15 cellular contexts compared by ENCODE assay signal in the genomic region with DNA sequence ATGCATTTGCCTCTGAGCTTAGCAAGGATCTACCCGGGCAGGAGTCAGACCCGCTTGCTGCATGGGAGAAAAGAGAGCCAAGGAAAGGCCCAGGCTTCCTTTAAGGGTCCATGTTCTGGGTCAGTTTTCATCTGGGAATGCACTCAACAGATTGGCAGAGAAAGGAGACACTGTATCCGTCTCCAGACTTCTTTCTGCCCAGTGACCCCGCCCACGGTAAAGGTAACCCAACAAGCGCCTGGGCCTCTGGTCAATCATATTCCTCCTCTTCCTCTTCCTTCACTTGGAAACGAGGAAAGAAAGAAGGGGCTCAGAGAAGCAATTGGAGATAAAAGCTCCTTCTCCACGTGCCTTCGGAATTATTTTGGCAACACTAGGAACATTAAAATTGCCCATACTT.
"Had no signal": no experiment of that assay in that cellular context is flagged by ENCODE, and none has a peak within 500 bp of the region (broad histone marks: within the 10 kb centered on the region; RNA-seq: fewer than 3 reads in every experiment).

No MANE protein-coding gene starts in this region.

- DNase-seq: activated CD4-positive, alpha-beta memory T cell treated with anti-CD3 and anti-CD28 coated beads for 36 hours; activated gamma-delta T cell treated with Interleukin-2 at 50 U/mL for 16 hours; activated naive CD8-positive, alpha-beta T cell treated with anti-CD3 and anti-CD28 coated beads for 36 hours; activated T-cell treated with anti-CD3 and anti-CD28 coated beads, Interleukin-2, amount 50 U/mL, for 48 hours; anterior cingulate cortex; erythroblast; hippocampal formation; mammary epithelial cell; thyroid gland; uterus had no signal

- H3K27me3 Mint-ChIP-seq: activated CD4-positive, alpha-beta memory T cell treated with anti-CD3 and anti-CD28 coated beads for 36 hours; activated naive CD8-positive, alpha-beta T cell treated with anti-CD3 and anti-CD28 coated beads for 36 hours had no signal

- H3K4me3 ChIP-seq: breast epithelium, skin epidermis, thyroid gland, uterus had no signal

- H3K9ac ChIP-seq: parathyroid adenoma had no signal

- H3K27ac Mint-ChIP-seq: activated CD4-positive, alpha-beta memory T cell treated with anti-CD3 and anti-CD28 coated beads for 36 hours; activated naive CD8-positive, alpha-beta T cell treated with anti-CD3 and anti-CD28 coated beads for 36 hours had no signal

- H3K4me1 ChIP-seq: breast epithelium, thyroid gland, uterus had no signal

- H3K4me3 Mint-ChIP-seq: activated CD4-positive, alpha-beta memory T cell treated with anti-CD3 and anti-CD28 coated beads for 36 hours; activated naive CD8-positive, alpha-beta T cell treated with anti-CD3 and anti-CD28 coated beads for 36 hours; endodermal cell; neural crest cell had no signal

- H3K9me3 ChIP-seq: breast epithelium, thyroid gland, uterus had no signal

- H3K9me3 Mint-ChIP-seq: activated CD4-positive, alpha-beta memory T cell treated with anti-CD3 and anti-CD28 coated beads for 36 hours; activated naive CD8-positive, alpha-beta T cell treated with anti-CD3 and anti-CD28 coated beads for 36 hours; endodermal cell; neural crest cell had no signal

- H3K36me3 ChIP-seq: breast epithelium, thyroid gland, uterus had no signal

- H2AFZ ChIP-seq: parathyroid adenoma had no signal

- H3K27ac ChIP-seq: parathyroid adenoma, thyroid gland, uterus had no signal

- H3K36me3 Mint-ChIP-seq: activated CD4-positive, alpha-beta memory T cell treated with anti-CD3 and anti-CD28 coated beads for 36 hours; activated naive CD8-positive, alpha-beta T cell treated with anti-CD3 and anti-CD28 coated beads for 36 hours had no signal

- H3K4me1 Mint-ChIP-seq: neural crest cell had no signal

- H3K79me2 ChIP-seq: parathyroid adenoma had no signal

- H3K27me3 ChIP-seq: breast epithelium, thyroid gland, uterus had no signal
